10 cellular contexts compared by ENCODE assay signal in the genomic region with DNA sequence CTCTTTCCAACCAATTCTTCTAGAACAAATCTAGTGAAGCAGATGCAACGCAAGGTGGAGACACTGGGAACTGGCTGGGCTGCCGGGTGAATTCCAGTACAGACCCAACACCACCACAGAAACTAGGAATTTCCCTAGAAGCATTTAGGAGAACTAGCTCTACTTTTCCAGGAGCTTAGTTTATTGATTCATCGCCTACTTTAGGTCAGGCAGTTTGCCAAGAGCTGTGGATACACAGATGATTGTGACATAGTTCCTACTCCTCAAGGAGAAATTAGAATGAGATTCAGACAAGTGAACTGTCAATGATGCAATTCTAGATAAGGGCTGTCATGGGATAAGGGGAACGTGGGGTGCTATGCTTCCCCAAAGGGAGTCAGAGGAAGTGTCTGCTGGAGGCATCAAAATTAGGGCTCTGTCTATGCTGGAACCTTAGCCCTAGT.
A peak's percentile ranks its signal among the peaks of the same experiment; 100 is the strongest.
DNase-seq lines count a peak whose midpoint lies in the region; FAIRE-seq and TF ChIP-seq lines count a peak whose summit lies in the region.
"Had no signal": no experiment of that assay in that cellular context is flagged by ENCODE, and none has a peak within 500 bp of the region (broad histone marks: within the 10 kb centered on the region; RNA-seq: fewer than 3 reads in every experiment).

No MANE protein-coding gene starts in this region.

- DNase-seq in NCI-H1105 (lab: John Stamatoyannopoulos, UW): peak; percentile 3
- DNase-seq in NCI-H1105 treated with DMSO at 0.1 percent for 48 hours (lab: John Stamatoyannopoulos, UW): no peak
- peak; percentile 57 for DNase-seq in RCC 7860 (ENCODE audit: low spot score)
- peak; percentile 93 for DNase-seq in fibroblast of pulmonary artery (ENCODE audit: low read depth)
- peak; percentile 97 for DNase-seq in renal cortical epithelial cell (ENCODE audit: low read depth)
- no peak for DNase-seq in putamen (ENCODE audit: low spot score)
- no peak for DNase-seq in effector CD4-positive, alpha-beta T cell
- no peak for DNase-seq in activated effector memory CD4-positive, alpha-beta T cell treated with Interleukin-2 at 50 U/mL for 16 hours
- DNase-seq: caudate nucleus, SHP77 treated with DMSO at 0.1 percent for 48 hours had no signal

- FAIRE-seq in RCC 7860 (lab: Jason Lieb, UNC): no peak

- no peak overlapping the region for H3K4me3 ChIP-seq in fibroblast of pulmonary artery (replicated peaks; ENCODE audit: low read depth, low read length)

- TF ChIP-seq CTCF in fibroblast of pulmonary artery (IDR thresholded peaks at IDR 0.05; ENCODE audit: low read length, missing control alignments): no peak

Comparison
In these comparisons a context has a peak if more than half of its experiments do, and no peak if none do; other contexts are left out.
1. DNase-seq: peak in NCI-H1105 (single experiment), RCC 7860 (single experiment), fibroblast of pulmonary artery (single experiment) and renal cortical epithelial cell (single experiment); none in NCI-H1105 treated with DMSO at 0.1 percent for 48 hours (single experiment), putamen (single experiment), effector CD4-positive, alpha-beta T cell (single experiment) and activated effector memory CD4-positive, alpha-beta T cell treated with Interleukin-2 at 50 U/mL for 16 hours (single experiment).